1 cellular context compared by ENCODE assay signal in the genomic region with DNA sequence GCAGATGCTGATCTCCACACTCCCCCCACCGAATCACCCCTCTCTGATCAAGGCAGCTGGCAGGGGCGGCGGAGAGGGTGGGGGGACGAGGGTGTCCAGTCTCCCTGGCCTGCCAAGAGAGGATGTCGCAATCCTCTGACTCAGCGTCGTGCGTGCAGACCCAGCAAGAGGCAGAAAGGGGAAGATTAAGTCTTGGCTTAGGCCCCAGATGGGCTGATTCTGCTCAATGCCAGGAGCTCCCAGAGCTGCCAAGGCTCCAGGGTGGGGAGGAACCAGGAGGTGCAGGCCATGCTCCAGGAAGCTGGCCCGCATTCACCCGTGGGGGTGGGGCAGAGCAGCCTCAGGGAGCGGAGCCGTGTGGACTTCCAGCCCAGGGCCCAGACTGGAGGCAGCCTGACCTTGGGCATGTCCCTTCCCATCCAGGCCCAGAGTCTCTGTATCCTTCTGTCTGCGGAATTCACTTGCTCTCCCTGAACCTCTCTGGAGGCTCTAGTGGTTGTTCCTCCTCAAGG.
A peak's percentile ranks its signal among the peaks of the same experiment; 100 is the strongest.
TF ChIP-seq lines count a peak whose summit lies in the region.

No MANE protein-coding gene starts in this region.

TF ChIP-seq in HepG2, 621 proteins besides CTCF, POLR2A, EP300 and RAD21 (continued from another document and continues in another):
- TF ChIP-seq, protein P1, sequence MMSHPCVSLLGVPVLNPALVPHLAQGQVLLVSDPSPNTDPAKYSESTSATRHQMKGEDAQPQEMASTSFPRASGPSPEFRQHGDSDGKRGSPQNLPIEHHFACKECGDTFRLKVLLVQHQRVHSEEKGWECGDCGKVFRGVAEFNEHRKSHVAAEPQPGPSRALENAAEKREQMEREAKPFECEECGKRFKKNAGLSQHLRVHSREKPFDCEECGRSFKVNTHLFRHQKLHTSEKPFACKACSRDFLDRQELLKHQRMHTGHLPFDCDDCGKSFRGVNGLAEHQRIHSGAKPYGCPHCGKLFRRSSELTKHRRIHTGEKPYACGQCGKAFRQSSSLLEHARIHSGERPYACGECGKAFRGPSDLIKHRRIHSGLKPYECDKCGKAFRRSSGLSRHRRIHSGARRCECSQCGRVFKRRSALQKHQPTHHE (CRISPR knock-in tag; IDR thresholded peaks at IDR 0.05; ENCODE audit: borderline replicate concordance), result no peak
- TF ChIP-seq FIP1L1 (IDR thresholded peaks at IDR 0.05; ENCODE audit: borderline replicate concordance, insufficient read depth, low read depth, low read length) (no peak), ZNF747 (CRISPR knock-in tag; IDR thresholded peaks at IDR 0.05; ENCODE audit: borderline replicate concordance) (no peak), NRL (CRISPR knock-in tag; IDR thresholded peaks at IDR 0.05; ENCODE audit: borderline replicate concordance) (no peak), STAG1 (CRISPR knock-in tag; IDR thresholded peaks at IDR 0.05) (no peak), NFE2L2 (IDR thresholded peaks at IDR 0.05; ENCODE audit: low read length) (no peak), ZNF790 (CRISPR knock-in tag; IDR thresholded peaks at IDR 0.05; ENCODE audit: borderline replicate concordance) (no peak), NR2F1 (CRISPR knock-in tag; IDR thresholded peaks at IDR 0.05) (no peak), CENPT (CRISPR knock-in tag; IDR thresholded peaks at IDR 0.05; ENCODE audit: low read depth) (no peak), IKZF1 (IDR thresholded peaks at IDR 0.05) (no peak), HOXD1 (CRISPR knock-in tag; IDR thresholded peaks at IDR 0.05) (no peak), PTBP1 (IDR thresholded peaks at IDR 0.05; ENCODE audit: low read depth, low read length, poor library complexity, severe bottlenecking) (no peak), CAMTA2 (CRISPR knock-in tag; IDR thresholded peaks at IDR 0.05; ENCODE audit: borderline replicate concordance) (no peak), SRF (IDR thresholded peaks at IDR 0.05; ENCODE audit: low read depth, low read length) (no peak), TBP (CRISPR knock-in tag; IDR thresholded peaks at IDR 0.05) (no peak), SCMH1 (CRISPR knock-in tag; IDR thresholded peaks at IDR 0.05; ENCODE audit: borderline replicate concordance) (no peak), KDM1A (CRISPR knock-in tag; IDR thresholded peaks at IDR 0.05) (no peak), FOXC1 (CRISPR knock-in tag; IDR thresholded peaks at IDR 0.05; ENCODE audit: borderline replicate concordance) (no peak), ZNF230 (CRISPR knock-in tag; IDR thresholded peaks at IDR 0.05) (no peak), NFE2L1 (CRISPR knock-in tag; IDR thresholded peaks at IDR 0.05; ENCODE audit: borderline replicate concordance) (no peak), ZNF772 (CRISPR knock-in tag; IDR thresholded peaks at IDR 0.05) (no peak), SP4 (CRISPR knock-in tag; IDR thresholded peaks at IDR 0.05) (no peak), CHD2 (IDR thresholded peaks at IDR 0.05; ENCODE audit: low read depth, low read length) (no peak), ZSCAN12 (CRISPR knock-in tag; IDR thresholded peaks at IDR 0.05) (no peak), HOXA3 (CRISPR knock-in tag; IDR thresholded peaks at IDR 0.05) (peak; percentile 43; the same call in 1 of the 2 replicates), ZFP90 (CRISPR knock-in tag; IDR thresholded peaks at IDR 0.05; ENCODE audit: borderline replicate concordance) (no peak), ZBTB7A (CRISPR knock-in tag; IDR thresholded peaks at IDR 0.05) (no peak), KDM6A (CRISPR knock-in tag; IDR thresholded peaks at IDR 0.05; ENCODE audit: low read depth) (no peak), ATF1 (CRISPR knock-in tag; IDR thresholded peaks at IDR 0.05) (no peak), KDM5B (CRISPR knock-in tag; IDR thresholded peaks at IDR 0.05; ENCODE audit: borderline replicate concordance) (no peak), ZNF34 (CRISPR knock-in tag; IDR thresholded peaks at IDR 0.05; ENCODE audit: borderline replicate concordance) (no peak), ZNF3 (CRISPR knock-in tag; IDR thresholded peaks at IDR 0.05) (no peak), KLF13 (CRISPR knock-in tag; IDR thresholded peaks at IDR 0.05) (no peak), ZNF10 (CRISPR knock-in tag; IDR thresholded peaks at IDR 0.05; ENCODE audit: borderline replicate concordance, low read depth) (no peak), HNRNPH1 (optimal IDR thresholded peaks at IDR 0.05; ENCODE audit: low read depth, low read length) (no peak), NAIF1 (CRISPR knock-in tag; IDR thresholded peaks at IDR 0.05; ENCODE audit: borderline replicate concordance) (no peak), SOX13 (IDR thresholded peaks at IDR 0.05) (no peak), SOX13 (CRISPR knock-in tag; conservative IDR thresholded peaks at IDR 0.05 in 1 of 2, IDR thresholded peaks at IDR 0.05 in 1 of 2) (peak in 1 of 2 experiments; percentile 60; a peak in 1 of 4 replicates), ZBTB7B (CRISPR knock-in tag; IDR thresholded peaks at IDR 0.05) (peak; percentile 72), TRIM24 (CRISPR knock-in tag; IDR thresholded peaks at IDR 0.05) (no peak), POLR2AphosphoS2 (IDR thresholded peaks at IDR 0.05; ENCODE audit: low read depth, low read length) (no peak), KDM2A (CRISPR knock-in tag; IDR thresholded peaks at IDR 0.05; ENCODE audit: borderline replicate concordance, low read depth) (no peak), ZBTB1 (CRISPR knock-in tag; IDR thresholded peaks at IDR 0.05; ENCODE audit: borderline replicate concordance) (no peak)
- TF ChIP-seq, protein P2, sequence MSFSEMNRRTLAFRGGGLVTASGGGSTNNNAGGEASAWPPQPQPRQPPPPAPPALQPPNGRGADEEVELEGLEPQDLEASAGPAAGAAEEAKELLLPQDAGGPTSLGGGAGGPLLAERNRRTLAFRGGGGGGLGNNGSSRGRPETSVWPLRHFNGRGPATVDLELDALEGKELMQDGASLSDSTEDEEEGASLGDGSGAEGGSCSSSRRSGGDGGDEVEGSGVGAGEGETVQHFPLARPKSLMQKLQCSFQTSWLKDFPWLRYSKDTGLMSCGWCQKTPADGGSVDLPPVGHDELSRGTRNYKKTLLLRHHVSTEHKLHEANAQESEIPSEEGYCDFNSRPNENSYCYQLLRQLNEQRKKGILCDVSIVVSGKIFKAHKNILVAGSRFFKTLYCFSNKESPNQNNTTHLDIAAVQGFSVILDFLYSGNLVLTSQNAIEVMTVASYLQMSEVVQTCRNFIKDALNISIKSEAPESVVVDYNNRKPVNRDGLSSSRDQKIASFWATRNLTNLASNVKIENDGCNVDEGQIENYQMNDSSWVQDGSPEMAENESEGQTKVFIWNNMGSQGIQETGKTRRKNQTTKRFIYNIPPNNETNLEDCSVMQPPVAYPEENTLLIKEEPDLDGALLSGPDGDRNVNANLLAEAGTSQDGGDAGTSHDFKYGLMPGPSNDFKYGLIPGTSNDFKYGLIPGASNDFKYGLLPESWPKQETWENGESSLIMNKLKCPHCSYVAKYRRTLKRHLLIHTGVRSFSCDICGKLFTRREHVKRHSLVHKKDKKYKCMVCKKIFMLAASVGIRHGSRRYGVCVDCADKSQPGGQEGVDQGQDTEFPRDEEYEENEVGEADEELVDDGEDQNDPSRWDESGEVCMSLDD (CRISPR knock-in tag; IDR thresholded peaks at IDR 0.05; ENCODE audit: borderline replicate concordance), result no peak
- TF ChIP-seq, protein P3, sequence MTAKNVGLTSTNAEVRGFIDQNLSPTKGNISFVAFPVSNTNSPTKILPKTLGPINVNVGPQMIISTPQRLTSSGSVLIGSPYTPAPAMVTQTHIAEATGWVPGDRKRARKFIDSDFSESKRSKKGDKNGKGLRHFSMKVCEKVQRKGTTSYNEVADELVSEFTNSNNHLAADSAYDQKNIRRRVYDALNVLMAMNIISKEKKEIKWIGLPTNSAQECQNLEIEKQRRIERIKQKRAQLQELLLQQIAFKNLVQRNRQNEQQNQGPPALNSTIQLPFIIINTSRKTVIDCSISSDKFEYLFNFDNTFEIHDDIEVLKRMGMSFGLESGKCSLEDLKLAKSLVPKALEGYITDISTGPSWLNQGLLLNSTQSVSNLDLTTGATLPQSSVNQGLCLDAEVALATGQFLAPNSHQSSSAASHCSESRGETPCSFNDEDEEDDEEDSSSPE (CRISPR knock-in tag; IDR thresholded peaks at IDR 0.05), result no peak
- TF ChIP-seq, protein P4, sequence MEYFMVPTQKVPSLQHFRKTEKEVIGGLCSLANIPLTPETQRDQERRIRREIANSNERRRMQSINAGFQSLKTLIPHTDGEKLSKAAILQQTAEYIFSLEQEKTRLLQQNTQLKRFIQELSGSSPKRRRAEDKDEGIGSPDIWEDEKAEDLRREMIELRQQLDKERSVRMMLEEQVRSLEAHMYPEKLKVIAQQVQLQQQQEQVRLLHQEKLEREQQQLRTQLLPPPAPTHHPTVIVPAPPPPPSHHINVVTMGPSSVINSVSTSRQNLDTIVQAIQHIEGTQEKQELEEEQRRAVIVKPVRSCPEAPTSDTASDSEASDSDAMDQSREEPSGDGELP (IDR thresholded peaks at IDR 0.05; ENCODE audit: borderline replicate concordance, low read depth), result peak; percentile 54; the same call in 1 of the 2 replicates
- TF ChIP-seq, protein P5, sequence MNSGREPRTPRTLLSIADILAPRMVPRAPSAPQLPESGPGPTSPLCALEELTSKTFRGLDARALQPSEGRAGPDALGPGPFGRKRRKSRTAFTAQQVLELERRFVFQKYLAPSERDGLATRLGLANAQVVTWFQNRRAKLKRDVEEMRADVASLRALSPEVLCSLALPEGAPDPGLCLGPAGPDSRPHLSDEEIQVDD (CRISPR knock-in tag; IDR thresholded peaks at IDR 0.05; ENCODE audit: borderline replicate concordance), result no peak
- TF ChIP-seq, protein P6, sequence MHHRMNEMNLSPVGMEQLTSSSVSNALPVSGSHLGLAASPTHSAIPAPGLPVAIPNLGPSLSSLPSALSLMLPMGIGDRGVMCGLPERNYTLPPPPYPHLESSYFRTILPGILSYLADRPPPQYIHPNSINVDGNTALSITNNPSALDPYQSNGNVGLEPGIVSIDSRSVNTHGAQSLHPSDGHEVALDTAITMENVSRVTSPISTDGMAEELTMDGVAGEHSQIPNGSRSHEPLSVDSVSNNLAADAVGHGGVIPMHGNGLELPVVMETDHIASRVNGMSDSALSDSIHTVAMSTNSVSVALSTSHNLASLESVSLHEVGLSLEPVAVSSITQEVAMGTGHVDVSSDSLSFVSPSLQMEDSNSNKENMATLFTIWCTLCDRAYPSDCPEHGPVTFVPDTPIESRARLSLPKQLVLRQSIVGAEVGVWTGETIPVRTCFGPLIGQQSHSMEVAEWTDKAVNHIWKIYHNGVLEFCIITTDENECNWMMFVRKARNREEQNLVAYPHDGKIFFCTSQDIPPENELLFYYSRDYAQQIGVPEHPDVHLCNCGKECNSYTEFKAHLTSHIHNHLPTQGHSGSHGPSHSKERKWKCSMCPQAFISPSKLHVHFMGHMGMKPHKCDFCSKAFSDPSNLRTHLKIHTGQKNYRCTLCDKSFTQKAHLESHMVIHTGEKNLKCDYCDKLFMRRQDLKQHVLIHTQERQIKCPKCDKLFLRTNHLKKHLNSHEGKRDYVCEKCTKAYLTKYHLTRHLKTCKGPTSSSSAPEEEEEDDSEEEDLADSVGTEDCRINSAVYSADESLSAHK (CRISPR knock-in tag; IDR thresholded peaks at IDR 0.05; ENCODE audit: borderline replicate concordance), result no peak
- TF ChIP-seq, protein P7, sequence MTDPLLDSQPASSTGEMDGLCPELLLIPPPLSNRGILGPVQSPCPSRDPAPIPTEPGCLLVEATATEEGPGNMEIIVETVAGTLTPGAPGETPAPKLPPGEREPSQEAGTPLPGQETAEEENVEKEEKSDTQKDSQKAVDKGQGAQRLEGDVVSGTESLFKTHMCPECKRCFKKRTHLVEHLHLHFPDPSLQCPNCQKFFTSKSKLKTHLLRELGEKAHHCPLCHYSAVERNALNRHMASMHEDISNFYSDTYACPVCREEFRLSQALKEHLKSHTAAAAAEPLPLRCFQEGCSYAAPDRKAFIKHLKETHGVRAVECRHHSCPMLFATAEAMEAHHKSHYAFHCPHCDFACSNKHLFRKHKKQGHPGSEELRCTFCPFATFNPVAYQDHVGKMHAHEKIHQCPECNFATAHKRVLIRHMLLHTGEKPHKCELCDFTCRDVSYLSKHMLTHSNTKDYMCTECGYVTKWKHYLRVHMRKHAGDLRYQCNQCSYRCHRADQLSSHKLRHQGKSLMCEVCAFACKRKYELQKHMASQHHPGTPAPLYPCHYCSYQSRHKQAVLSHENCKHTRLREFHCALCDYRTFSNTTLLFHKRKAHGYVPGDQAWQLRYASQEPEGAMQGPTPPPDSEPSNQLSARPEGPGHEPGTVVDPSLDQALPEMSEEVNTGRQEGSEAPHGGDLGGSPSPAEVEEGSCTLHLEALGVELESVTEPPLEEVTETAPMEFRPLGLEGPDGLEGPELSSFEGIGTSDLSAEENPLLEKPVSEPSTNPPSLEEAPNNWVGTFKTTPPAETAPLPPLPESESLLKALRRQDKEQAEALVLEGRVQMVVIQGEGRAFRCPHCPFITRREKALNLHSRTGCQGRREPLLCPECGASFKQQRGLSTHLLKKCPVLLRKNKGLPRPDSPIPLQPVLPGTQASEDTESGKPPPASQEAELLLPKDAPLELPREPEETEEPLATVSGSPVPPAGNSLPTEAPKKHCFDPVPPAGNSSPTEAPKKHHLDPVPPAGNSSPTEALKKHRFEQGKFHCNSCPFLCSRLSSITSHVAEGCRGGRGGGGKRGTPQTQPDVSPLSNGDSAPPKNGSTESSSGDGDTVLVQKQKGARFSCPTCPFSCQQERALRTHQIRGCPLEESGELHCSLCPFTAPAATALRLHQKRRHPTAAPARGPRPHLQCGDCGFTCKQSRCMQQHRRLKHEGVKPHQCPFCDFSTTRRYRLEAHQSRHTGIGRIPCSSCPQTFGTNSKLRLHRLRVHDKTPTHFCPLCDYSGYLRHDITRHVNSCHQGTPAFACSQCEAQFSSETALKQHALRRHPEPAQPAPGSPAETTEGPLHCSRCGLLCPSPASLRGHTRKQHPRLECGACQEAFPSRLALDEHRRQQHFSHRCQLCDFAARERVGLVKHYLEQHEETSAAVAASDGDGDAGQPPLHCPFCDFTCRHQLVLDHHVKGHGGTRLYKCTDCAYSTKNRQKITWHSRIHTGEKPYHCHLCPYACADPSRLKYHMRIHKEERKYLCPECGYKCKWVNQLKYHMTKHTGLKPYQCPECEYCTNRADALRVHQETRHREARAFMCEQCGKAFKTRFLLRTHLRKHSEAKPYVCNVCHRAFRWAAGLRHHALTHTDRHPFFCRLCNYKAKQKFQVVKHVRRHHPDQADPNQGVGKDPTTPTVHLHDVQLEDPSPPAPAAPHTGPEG (CRISPR knock-in tag; IDR thresholded peaks at IDR 0.05), result no peak
- TF ChIP-seq, protein P8, sequence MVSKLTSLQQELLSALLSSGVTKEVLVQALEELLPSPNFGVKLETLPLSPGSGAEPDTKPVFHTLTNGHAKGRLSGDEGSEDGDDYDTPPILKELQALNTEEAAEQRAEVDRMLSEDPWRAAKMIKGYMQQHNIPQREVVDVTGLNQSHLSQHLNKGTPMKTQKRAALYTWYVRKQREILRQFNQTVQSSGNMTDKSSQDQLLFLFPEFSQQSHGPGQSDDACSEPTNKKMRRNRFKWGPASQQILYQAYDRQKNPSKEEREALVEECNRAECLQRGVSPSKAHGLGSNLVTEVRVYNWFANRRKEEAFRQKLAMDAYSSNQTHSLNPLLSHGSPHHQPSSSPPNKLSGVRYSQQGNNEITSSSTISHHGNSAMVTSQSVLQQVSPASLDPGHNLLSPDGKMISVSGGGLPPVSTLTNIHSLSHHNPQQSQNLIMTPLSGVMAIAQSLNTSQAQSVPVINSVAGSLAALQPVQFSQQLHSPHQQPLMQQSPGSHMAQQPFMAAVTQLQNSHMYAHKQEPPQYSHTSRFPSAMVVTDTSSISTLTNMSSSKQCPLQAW (CRISPR knock-in tag; IDR thresholded peaks at IDR 0.05), result peak; percentile 39; the same call in 1 of the 2 replicates
